8 cellular contexts compared by ENCODE assay signal in the genomic region with DNA sequence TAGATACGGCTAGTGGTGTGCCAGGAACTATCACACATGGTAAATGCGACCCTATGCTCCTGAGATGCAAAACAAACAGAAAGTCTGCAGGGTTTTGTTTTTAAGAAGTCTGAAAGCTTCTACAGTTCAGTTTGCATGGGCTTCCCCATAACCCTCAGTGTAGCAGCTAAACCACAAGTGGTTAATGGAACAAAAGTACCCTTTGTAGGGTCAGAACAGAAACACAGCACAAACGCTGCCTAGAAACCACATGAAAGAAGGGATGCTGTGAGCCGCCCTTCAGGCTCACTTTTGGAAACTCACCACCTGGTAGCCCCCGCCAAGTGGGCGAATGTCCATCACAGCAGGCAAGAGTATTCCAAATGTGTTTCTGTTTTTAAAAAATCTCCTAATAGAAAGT. TPM values are rescaled to one million over a fixed set of nuclear protein-coding genes. Genes with fewer than 3 reads are reported as not detected.
DNase-seq lines count a peak whose midpoint lies in the region; ATAC-seq, FAIRE-seq and TF ChIP-seq lines count a peak whose summit lies in the region.

No MANE protein-coding gene starts in this region.

- H3K9me3 ChIP-seq in esophagus muscularis mucosa (no peaks in the 10 kb centered on the region), Peyer's patch (no peaks in the 10 kb centered on the region), kidney (ENCODE audit: control insufficient read depth in 1 of 2, low read length in 2 of 2) (no peaks in the 10 kb centered on the region)

- no peak for TF ChIP-seq CTCF in esophagus muscularis mucosa (IDR thresholded peaks at IDR 0.05)
- no peak for TF ChIP-seq CTCF in Peyer's patch (IDR thresholded peaks at IDR 0.05)
- TF ChIP-seq CTCF in kidney (IDR thresholded peaks at IDR 0.05; ENCODE audit: borderline replicate concordance, extremely low read depth, insufficient read depth), result no peak

- H3K36me3 ChIP-seq in esophagus muscularis mucosa, result no peaks in the 10 kb centered on the region
- no peaks in the 10 kb centered on the region for H3K36me3 ChIP-seq in Peyer's patch
- no peaks in the 10 kb centered on the region for H3K36me3 ChIP-seq in kidney (ENCODE audit: control insufficient read depth in 1 of 2, insufficient read depth in 2 of 2, low read length in 2 of 2)

- DNase-seq in Daoy (ENCODE audit: low read depth) (peak; percentile 9), cerebellum (ENCODE audit: low spot score) (peak; percentile 68), esophagus muscularis mucosa (ENCODE audit: extremely low spot score) (no peak), left cardiac atrium (no peak), Peyer's patch (no peak), kidney (no peak)

- no peak for TF ChIP-seq EP300 in esophagus muscularis mucosa (IDR thresholded peaks at IDR 0.05)

- H3K4me1 ChIP-seq in esophagus muscularis mucosa (peaks cover 48 to 75% (median 56%) of the 10 kb centered on the region in 4 donors), Peyer's patch (peaks cover 0 to 31% (median 0%) of the 10 kb centered on the region in 4 donors), kidney (ENCODE audit: control insufficient read depth in 1 of 2, insufficient read depth in 1 of 2, low read depth in 1 of 2, low read length in 2 of 2) (peaks cover 58 to 71% of the 10 kb centered on the region in 2 donors)

- H3K27ac ChIP-seq in esophagus muscularis mucosa (replicated peaks in 1 of 4) (no peak overlapping the region), Peyer's patch (no peak overlapping the region), kidney (ENCODE audit: low read depth in 2 of 2, low read length in 2 of 2) (no peak overlapping the region)

- H3K4me3 ChIP-seq in esophagus muscularis mucosa, result no peak overlapping the region
- no peak overlapping the region for H3K4me3 ChIP-seq in Peyer's patch
- H3K4me3 ChIP-seq in kidney (ENCODE audit: low read length in 2 of 2), result no peak overlapping the region

- no peak for FAIRE-seq in kidney (lab: Jason Lieb, UNC)

- H3K27me3 ChIP-seq in esophagus muscularis mucosa (no peaks in the 10 kb centered on the region), Peyer's patch (no peaks in the 10 kb centered on the region)

- intact Hi-C loops in esophagus muscularis mucosa (cut with DNase I), result no loop called here
- intact Hi-C loops in left cardiac atrium (cut with DNase I), result no loop called here
- intact Hi-C loops in kidney (cut with DNase I), result no loop called here

- H3K9ac ChIP-seq in kidney (ENCODE audit: low read length in 2 of 2), result no peak overlapping the region

- TF ChIP-seq POLR2A in esophagus muscularis mucosa (IDR thresholded peaks at IDR 0.05; ENCODE audit: low read depth) (no peak), Peyer's patch (IDR thresholded peaks at IDR 0.05) (no peak)

- WGBS in esophagus muscularis mucosa, result 73% methylated on average over 6 of the region's 6 CpGs

- ATAC-seq in GM19468 (IDR thresholded peaks at IDR 0.05; ENCODE audit: extremely low read depth, unreplicated experiment) (peak; percentile 98), HG03442 (IDR thresholded peaks at IDR 0.05; ENCODE audit: unreplicated experiment) (peak; percentile 93), left cardiac atrium (no peak)

RNA-seq across cellular contexts. Expression of gene CTDSPL, which starts 46.2 kb away (rescaled TPM):
- 6.1 and 7.3 TPM in 2 replicates for total RNA-seq in Daoy (2014; rRNA removed; shearing (Covaris generic))
- total RNA-seq in cerebellum (18.5 TPM), esophagus muscularis mucosa (10 to 100 TPM; 39.9 to 60.6 (median 54.6) TPM), left cardiac atrium (10 to 100 TPM; 46.4 to 50.2 TPM), Peyer's patch (10 to 100 TPM; 36.3 to 42.3 (median 38.4) TPM), kidney (78.3 TPM)
- 55.9 TPM for polyA plus RNA-seq in kidney (ENCODE audit: insufficient read depth, low read depth, low replicate concordance)

Comparison
In these comparisons a context has a peak if more than half of its experiments do, and no peak if none do; other contexts are left out.
1. DNase-seq: peak in Daoy (single experiment) and cerebellum (single experiment); none in esophagus muscularis mucosa (single experiment), left cardiac atrium (single experiment), Peyer's patch (0 of 3) and kidney (single experiment).
2. ATAC-seq: peak in GM19468 (single experiment) and HG03442 (single experiment); none in left cardiac atrium (0 of 2).